ENCODE assay signal across 10 cellular contexts in genomic region chr7:17651926-17652385, GRCh38.
DNase-seq lines count a peak whose midpoint lies in the region; ATAC-seq and TF ChIP-seq lines count a peak whose summit lies in the region.
"Had no signal": no experiment of that assay in that cellular context is flagged by ENCODE, and none has a peak within 500 bp of the region (broad histone marks: within the 10 kb centered on the region; RNA-seq: fewer than 3 reads in every experiment).

No MANE protein-coding gene starts in this region.

- no peak overlapping the region for H3K4me3 ChIP-seq in ovary

- no peak for ATAC-seq in GM18502 (IDR thresholded peaks at IDR 0.05; ENCODE audit: poor library complexity, unreplicated experiment)

- peak overlapping the region in 1 of 2 donors; percentile 67 for H3K27ac ChIP-seq in ovary

- no peak for TF ChIP-seq EP300 in ovary (IDR thresholded peaks at IDR 0.05)

- intact Hi-C loops in ovary (cut with DNase I), result no loop called here

- H3K4me1 ChIP-seq in ovary (ENCODE audit: insufficient read depth), result peaks cover 4% of the 10 kb centered on the region

- DNase-seq in AG08396 (ENCODE audit: low spot score) (peak; percentile 39), SK-MEL-5 (ENCODE audit: low read depth, low spot score) (peak; percentile 71), fibroblast of the conjunctiva (ENCODE audit: low read depth) (peak; percentile 89), ovary (peak in 3 of 5 donors; percentile 19 to 46 (median 23)), NCI-H128 (lab: John Stamatoyannopoulos, UW; ENCODE audit: unreplicated experiment) (no peak), iPS-NIHi11 (ENCODE audit: low spot score) (no peak), NOMO-1 treated with dmso at 0.1 percent for 144 hours (lab: John Stamatoyannopoulos, UW; ENCODE audit: unreplicated experiment) (no peak)
- DNase-seq: activated effector memory CD4-positive, alpha-beta T cell treated with anti-CD3 and anti-CD28 coated beads, Interleukin-2, amount 50 U/mL, for 16 hours; T-helper 2 cell had no signal

- WGBS in ovary, 3 donors, result 7 to 8% (median 8%) methylated on average over 4 of the region's 4 CpGs

- H3K9me3 ChIP-seq in ovary, result no peaks in the 10 kb centered on the region

- no peaks in the 10 kb centered on the region for H3K36me3 ChIP-seq in ovary

- TF ChIP-seq POLR2A in ovary (IDR thresholded peaks at IDR 0.05), result no peak

- H3K27me3 ChIP-seq in ovary, result no peaks in the 10 kb centered on the region

- in situ Hi-C loops in SK-MEL-5 (cut with HindIII; ENCODE audit: low pct_unique_long_range_greater_than_20kb, low sequenced_read_pairs), result no loop called here

- peak; percentile 43 to 76 (median 54) for TF ChIP-seq CTCF in ovary (IDR thresholded peaks at IDR 0.05)

Comparison
In these comparisons a context has a peak if more than half of its experiments do, and no peak if none do; other contexts are left out.
1. DNase-seq: peak in AG08396 (single experiment), SK-MEL-5 (single experiment), fibroblast of the conjunctiva (single experiment) and ovary (3 of 5); none in NCI-H128 (single experiment), iPS-NIHi11 (single experiment) and NOMO-1 treated with dmso at 0.1 percent for 144 hours (single experiment).